11 cellular contexts compared by ENCODE assay signal in the genomic region with DNA sequence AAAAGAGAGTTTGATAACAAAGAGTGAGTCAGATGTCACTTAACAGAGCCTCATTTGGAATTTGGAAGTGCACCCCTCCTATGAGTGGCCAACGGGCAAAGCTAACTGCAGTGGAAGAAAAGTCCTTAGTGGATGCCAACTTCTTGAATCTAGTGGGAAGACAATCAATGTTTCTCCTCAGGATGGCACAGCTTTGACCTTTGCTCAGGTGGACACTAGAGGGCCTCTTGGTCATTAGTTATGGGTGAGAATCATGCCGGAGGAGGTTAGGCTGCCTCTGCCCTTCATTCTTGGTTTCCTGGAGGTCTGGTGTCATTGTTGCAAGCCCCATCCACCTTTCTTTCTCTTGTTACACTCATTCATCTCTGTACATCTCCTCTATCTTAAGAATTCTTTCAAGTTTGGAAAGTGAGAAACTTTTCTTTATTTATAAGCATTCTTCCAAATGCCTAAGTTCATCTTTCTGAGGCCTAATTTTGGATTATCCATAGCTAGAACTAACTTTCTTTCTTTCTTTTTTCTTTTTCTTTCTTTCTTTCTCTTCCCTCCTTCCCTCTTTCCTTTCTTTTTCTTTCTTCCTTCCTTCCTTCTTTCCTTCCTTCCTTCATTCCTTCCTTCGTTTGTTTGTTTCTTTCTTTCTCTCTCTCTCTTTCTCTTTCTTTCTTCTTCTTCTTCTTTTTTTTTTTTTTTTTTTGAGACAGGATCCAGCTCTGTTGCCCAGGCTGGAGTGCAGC.
A peak's percentile ranks its signal among the peaks of the same experiment; 100 is the strongest.
DNase-seq lines count a peak whose midpoint lies in the region; ATAC-seq and TF ChIP-seq lines count a peak whose summit lies in the region.
"Had no signal": no experiment of that assay in that cellular context is flagged by ENCODE, and none has a peak within 500 bp of the region (broad histone marks: within the 10 kb centered on the region; RNA-seq: fewer than 3 reads in every experiment).

No MANE protein-coding gene starts in this region.

- peaks cover 7% of the 10 kb centered on the region for H3K4me1 ChIP-seq in smooth muscle cell (ENCODE audit: low read depth)
- H3K4me1 ChIP-seq in sigmoid colon: peaks cover 0 to 9% (median 4%) of the 10 kb centered on the region in 4 donors

- H4K20me1 ChIP-seq in smooth muscle cell (ENCODE audit: low read depth): no peaks in the 10 kb centered on the region

- intact Hi-C loops in sigmoid colon (cut with DNase I): loop anchor here (5.0 kb wide), 2 partner anchors 366 to 546 kb away; no protein-coding TSS in a partner anchor

- no peak overlapping the region for H3K4me3 Mint-ChIP-seq in activated T-helper 17 cell treated with anti-CD3 and anti-CD28 coated beads, Interleukin-2, amount 50 U/mL, for 72 hours
- H3K4me3 Mint-ChIP-seq: activated T-cell treated with anti-CD3 and anti-CD28 coated beads, Interleukin-2, amount 50 U/mL, for 72 hours; B cell had no signal

- H3K4me3 ChIP-seq in NB4 (ENCODE audit: low read depth, low read length) (no peak overlapping the region), fibroblast of mammary gland (ENCODE audit: control insufficient read depth, low read depth, low read length) (no peak overlapping the region), smooth muscle cell (no peak overlapping the region), sigmoid colon (no peak overlapping the region)

- no peaks in the 10 kb centered on the region for H3K4me1 Mint-ChIP-seq in activated T-helper 17 cell treated with anti-CD3 and anti-CD28 coated beads, Interleukin-2, amount 50 U/mL, for 72 hours
- H3K4me1 Mint-ChIP-seq: B cell had no signal

- TF ChIP-seq CTCF in NB4 (IDR thresholded peaks at IDR 0.05; ENCODE audit: low read depth, low read length) (peak; percentile 26), fibroblast of mammary gland (conservative IDR thresholded peaks at IDR 0.05; ENCODE audit: control insufficient read depth, insufficient read depth, low read depth, low read length) (peak; percentile 22), smooth muscle cell (IDR thresholded peaks at IDR 0.05; ENCODE audit: borderline replicate concordance, insufficient read depth, poor library complexity, severe bottlenecking) (peak; percentile 19), sigmoid colon (IDR thresholded peaks at IDR 0.05) (peak in 1 of 4 experiments; percentile 23)

- H3K27ac ChIP-seq in smooth muscle cell (ENCODE audit: low read depth) (no peak overlapping the region), sigmoid colon (no peak overlapping the region)

- H2AFZ ChIP-seq in smooth muscle cell (ENCODE audit: low read depth): no peak overlapping the region

- no peaks in the 10 kb centered on the region for H3F3A ChIP-seq in smooth muscle cell (ENCODE audit: low read depth)

- 82% methylated on average over 3 of the region's 3 CpGs for WGBS in smooth muscle cell (ENCODE audit: low lambda C conversion rate)
- 50 to 68% methylated on average over 3 of the region's 3 CpGs for WGBS in sigmoid colon, 2 donors

- ATAC-seq in activated T-helper 17 cell treated with anti-CD3 and anti-CD28 coated beads, Interleukin-2, amount 50 U/mL, for 72 hours (replicated peaks): no peak
- ATAC-seq: activated T-cell treated with anti-CD3 and anti-CD28 coated beads, Interleukin-2, amount 50 U/mL, for 72 hours had no signal

- H3K27ac Mint-ChIP-seq in activated T-helper 17 cell treated with anti-CD3 and anti-CD28 coated beads, Interleukin-2, amount 50 U/mL, for 72 hours: no peak overlapping the region
- H3K27ac Mint-ChIP-seq: activated T-cell treated with anti-CD3 and anti-CD28 coated beads, Interleukin-2, amount 50 U/mL, for 72 hours; B cell had no signal

- H3K79me2 ChIP-seq in smooth muscle cell (ENCODE audit: low read depth): no peaks in the 10 kb centered on the region

- DNase-seq in SKM-1 treated with dmso at 0.1 percent for 144 hours (lab: John Stamatoyannopoulos, UW; ENCODE audit: unreplicated experiment) (peak; percentile 14), SKM-1 (lab: John Stamatoyannopoulos, UW; ENCODE audit: unreplicated experiment) (no peak), NB4 (ENCODE audit: low read depth) (peak; percentile 27), fibroblast of mammary gland (ENCODE audit: low read depth) (peak; percentile 1), smooth muscle cell (lab: John Stamatoyannopoulos, UW; ENCODE audit: unreplicated experiment) (no peak), NCI-H1436 (lab: John Stamatoyannopoulos, UW) (no peak), sigmoid colon (no peak)
- DNase-seq: activated T-cell treated with anti-CD3 and anti-CD28 coated beads, Interleukin-2, amount 50 U/mL, for 72 hours; NCI-H69 had no signal

- H3K9me3 ChIP-seq in smooth muscle cell (replicated peaks; ENCODE audit: low read depth) (no peaks in the 10 kb centered on the region), sigmoid colon (no peaks in the 10 kb centered on the region)

- TF ChIP-seq POLR2A in NB4 (IDR thresholded peaks at IDR 0.05; ENCODE audit: extremely low read depth, insufficient read length) (no peak), sigmoid colon (IDR thresholded peaks at IDR 0.05) (no peak)

- H3K36me3 Mint-ChIP-seq in activated T-helper 17 cell treated with anti-CD3 and anti-CD28 coated beads, Interleukin-2, amount 50 U/mL, for 72 hours (ENCODE audit: low read depth): no peaks in the 10 kb centered on the region

- H3K27me3 ChIP-seq in smooth muscle cell (ENCODE audit: low read depth) (no peaks in the 10 kb centered on the region), sigmoid colon (no peaks in the 10 kb centered on the region)

- no peak for TF ChIP-seq EP300 in sigmoid colon (IDR thresholded peaks at IDR 0.05)

- no peaks in the 10 kb centered on the region for H3K9me3 Mint-ChIP-seq in activated T-helper 17 cell treated with anti-CD3 and anti-CD28 coated beads, Interleukin-2, amount 50 U/mL, for 72 hours
- H3K9me3 Mint-ChIP-seq: activated T-cell treated with anti-CD3 and anti-CD28 coated beads, Interleukin-2, amount 50 U/mL, for 72 hours had no signal

- H3K4me2 ChIP-seq in smooth muscle cell: no peak overlapping the region

- no peak overlapping the region for H3K9ac ChIP-seq in smooth muscle cell (ENCODE audit: low read depth)

- peaks cover 3% of the 10 kb centered on the region for H3K27me3 Mint-ChIP-seq in activated T-helper 17 cell treated with anti-CD3 and anti-CD28 coated beads, Interleukin-2, amount 50 U/mL, for 72 hours
- H3K27me3 Mint-ChIP-seq: B cell had no signal

- H3K36me3 ChIP-seq in smooth muscle cell (ENCODE audit: low read depth) (no peaks in the 10 kb centered on the region), sigmoid colon (no peaks in the 10 kb centered on the region)

Comparison
In these comparisons a context has a peak if more than half of its experiments do, and no peak if none do; other contexts are left out.
1. DNase-seq: peak in SKM-1 treated with dmso at 0.1 percent for 144 hours (single experiment), NB4 (single experiment) and fibroblast of mammary gland (single experiment); none in SKM-1 (single experiment), smooth muscle cell (single experiment), NCI-H1436 (single experiment) and sigmoid colon (single experiment).